ENCODE assay signal across 18 cellular contexts in genomic region chr9:87603854-87604490, GRCh38.
DNase-seq lines count a peak whose midpoint lies in the region; ATAC-seq and TF ChIP-seq lines count a peak whose summit lies in the region.
"Had no signal": no experiment of that assay in that cellular context is flagged by ENCODE, and none has a peak within 500 bp of the region (broad histone marks: within the 10 kb centered on the region; RNA-seq: fewer than 3 reads in every experiment).

No MANE protein-coding gene starts in this region.

- TF ChIP-seq POLR2A in Peyer's patch (IDR thresholded peaks at IDR 0.05): no peak

- H3K14ac ChIP-seq in trophoblast cell (ENCODE audit: low read length): no peak overlapping the region

- CTCF ChIA-PET in A673 (lab: Charles Lee) (no interaction called here), WTC11 (lab: Charles Lee) (no interaction called here)
- CTCF ChIA-PET in CD4-positive, alpha-beta T cell (lab: Charles Lee): no interaction called here

- H3K27me3 ChIP-seq in A673 (replicated peaks; ENCODE audit: insufficient read depth, low read depth, low read length, poor library complexity) (no peaks in the 10 kb centered on the region), trophoblast cell (ENCODE audit: insufficient read depth, low read length) (no peaks in the 10 kb centered on the region), Peyer's patch (no peaks in the 10 kb centered on the region)
- no peaks in the 10 kb centered on the region for H3K27me3 ChIP-seq in CD4-positive, alpha-beta T cell (ENCODE audit: control insufficient read depth, insufficient read depth, low read length)
- H3K27me3 ChIP-seq: BLaER1 treated with 17β-estradiol and CSF1 and Interleukin-3, amounts not matched to agents 10 nM and 100 nM had no signal

- H3K4me2 ChIP-seq in trophoblast cell (ENCODE audit: low read length): no peak overlapping the region

- H3K27me3 Mint-ChIP-seq in WTC11 (ENCODE audit: low read depth): no peaks in the 10 kb centered on the region
- H3K27me3 Mint-ChIP-seq in CD4-positive, alpha-beta T cell: peaks cover 33% of the 10 kb centered on the region
- peaks cover 15% of the 10 kb centered on the region for H3K27me3 Mint-ChIP-seq in T-helper 2 cell treated with Interferon-gamma antibody and Interleukin-4, amounts not matched to agents 5 μg/mL and 100 μg/mL, for 36 hours (ENCODE audit: low read depth)

- peak overlapping the region; percentile 72 for H3K27ac ChIP-seq in A673 (ENCODE audit: low read depth, low read length, poor library complexity, severe bottlenecking)
- H3K27ac ChIP-seq in trophoblast cell (ENCODE audit: low read depth, low read length): no peak overlapping the region
- H3K27ac ChIP-seq in CD4-positive, alpha-beta T cell (ENCODE audit: low read depth, low read length): no peak overlapping the region
- no peak overlapping the region for H3K27ac ChIP-seq in Peyer's patch
- H3K27ac ChIP-seq: BLaER1 treated with 17β-estradiol and CSF1 and Interleukin-3, amounts not matched to agents 10 nM and 100 nM had no signal

- H3K9me3 Mint-ChIP-seq in WTC11: 0 out of 2 replicates have a peak, but pooled peaks cover 3% of the 10 kb centered on the region
- H3K9me3 Mint-ChIP-seq in CD4-positive, alpha-beta T cell: no peaks in the 10 kb centered on the region
- peaks cover 6% of the 10 kb centered on the region for H3K9me3 Mint-ChIP-seq in T-helper 2 cell treated with Interferon-gamma antibody and Interleukin-4, amounts not matched to agents 5 μg/mL and 100 μg/mL, for 36 hours

- peak overlapping the region; percentile 14 for H4K91ac ChIP-seq in trophoblast cell (ENCODE audit: low read depth, low read length)

- no peak overlapping the region for H2BK5ac ChIP-seq in trophoblast cell (ENCODE audit: low read depth, low read length, poor library complexity)

- H3K4me1 ChIP-seq in A673 (ENCODE audit: insufficient read depth, low read length, poor library complexity, severe bottlenecking): peaks cover 96% of the 10 kb centered on the region
- peaks cover 0 to 20% of the 10 kb centered on the region in 2 experiments for H3K4me1 ChIP-seq in trophoblast cell (ENCODE audit: control insufficient read depth in 1 of 2, insufficient read depth in 2 of 2, low read length in 2 of 2)
- peaks cover 0 to 27% (median 4%) of the 10 kb centered on the region in 4 donors for H3K4me1 ChIP-seq in Peyer's patch

- peaks cover 2% of the 10 kb centered on the region for H3K79me2 ChIP-seq in trophoblast cell (ENCODE audit: control insufficient read depth, insufficient read depth, low read length, poor library complexity)

- H4K12ac ChIP-seq in trophoblast cell (ENCODE audit: low read depth, low read length): no peak overlapping the region

- no peak overlapping the region for H3K23ac ChIP-seq in trophoblast cell (ENCODE audit: low read length)

- H4K8ac ChIP-seq in trophoblast cell (ENCODE audit: low read depth, low read length): no peak overlapping the region

- H2BK120ac ChIP-seq in trophoblast cell (ENCODE audit: insufficient read depth, low read length, poor library complexity): no peak overlapping the region

- no peak overlapping the region for H3K4ac ChIP-seq in trophoblast cell (ENCODE audit: low read depth, low read length)

- H3K4me1 Mint-ChIP-seq in WTC11: peaks cover 73% of the 10 kb centered on the region
- H3K4me1 Mint-ChIP-seq in CD4-positive, alpha-beta T cell (ENCODE audit: low read depth): peaks cover 23% of the 10 kb centered on the region
- H3K4me1 Mint-ChIP-seq in T-helper 2 cell treated with Interferon-gamma antibody and Interleukin-4, amounts not matched to agents 5 μg/mL and 100 μg/mL, for 36 hours (ENCODE audit: low read depth): peaks cover 6% of the 10 kb centered on the region

- H3K4me3 ChIP-seq in A673 (ENCODE audit: low read depth, low read length, poor library complexity, severe bottlenecking) (no peak overlapping the region), trophoblast cell (ENCODE audit: low read depth, low read length) (no peak overlapping the region), Peyer's patch (no peak overlapping the region)
- H3K4me3 ChIP-seq: BLaER1 treated with 17β-estradiol and CSF1 and Interleukin-3, amounts not matched to agents 10 nM and 100 nM had no signal

- TF ChIP-seq CTCF in A673 (conservative IDR thresholded peaks at IDR 0.05; ENCODE audit: low read depth, low read length) (no peak), WTC11 (IDR thresholded peaks at IDR 0.05) (no peak), Peyer's patch (IDR thresholded peaks at IDR 0.05) (no peak)
- TF ChIP-seq CTCF in CD4-positive, alpha-beta T cell (IDR thresholded peaks at IDR 0.05): no peak

- intact Hi-C loops in A673 (cut with micrococcal nuclease; ENCODE audit: unreplicated experiment): loop anchor here (5.0 kb wide), 1 partner anchor 72 kb away; no protein-coding TSS in a partner anchor
- intact Hi-C loops in CD4-positive, alpha-beta T cell (cut with DNase I, micrococcal nuclease): no loop called here

- ATAC-seq in WTC11: no peak
- no peak for ATAC-seq in CD4-positive, alpha-beta T cell (ENCODE audit: poor library complexity)
- ATAC-seq: Panc1 had no signal

- no peak overlapping the region for H3K9ac ChIP-seq in trophoblast cell (ENCODE audit: low read length)
- H3K9ac ChIP-seq: BLaER1 treated with 17β-estradiol and CSF1 and Interleukin-3, amounts not matched to agents 10 nM and 100 nM had no signal

- no peak overlapping the region for H2AK5ac ChIP-seq in trophoblast cell (ENCODE audit: low read length)

- H3K4me3 Mint-ChIP-seq in WTC11: no peak overlapping the region
- no peak overlapping the region for H3K4me3 Mint-ChIP-seq in CD4-positive, alpha-beta T cell
- no peak overlapping the region for H3K4me3 Mint-ChIP-seq in T-helper 2 cell treated with Interferon-gamma antibody and Interleukin-4, amounts not matched to agents 5 μg/mL and 100 μg/mL, for 36 hours

- peaks cover 35% of the 10 kb centered on the region for H3K36me3 Mint-ChIP-seq in WTC11
- no peaks in the 10 kb centered on the region for H3K36me3 Mint-ChIP-seq in CD4-positive, alpha-beta T cell (ENCODE audit: low read depth)
- no peaks in the 10 kb centered on the region for H3K36me3 Mint-ChIP-seq in T-helper 2 cell treated with Interferon-gamma antibody and Interleukin-4, amounts not matched to agents 5 μg/mL and 100 μg/mL, for 36 hours (ENCODE audit: low read depth)

- no CpG with 5 or more reads among the region's 7 CpGs for WGBS in trophoblast cell (ENCODE audit: extremely low coverage, insufficient coverage, insufficient read length)

- peaks cover 6% of the 10 kb centered on the region for H3K79me1 ChIP-seq in trophoblast cell (ENCODE audit: low read length)

- POLR2A ChIA-PET in A673 (lab: Charles Lee; ENCODE audit: low non-redundant PET) (no interaction called here), WTC11 (lab: Charles Lee) (no interaction called here)
- POLR2A ChIA-PET in CD4-positive, alpha-beta T cell (lab: Charles Lee): no interaction called here

- peak overlapping the region; percentile 71 for H3K27ac Mint-ChIP-seq in WTC11
- H3K27ac Mint-ChIP-seq in CD4-positive, alpha-beta T cell: no peak overlapping the region
- H3K27ac Mint-ChIP-seq in T-helper 2 cell treated with Interferon-gamma antibody and Interleukin-4, amounts not matched to agents 5 μg/mL and 100 μg/mL, for 36 hours: no peak overlapping the region

- no peaks in the 10 kb centered on the region for H3K9me3 ChIP-seq in A673 (ENCODE audit: low read depth, low read length, poor library complexity, severe bottlenecking)
- no peaks in the 10 kb centered on the region for H3K9me3 ChIP-seq in trophoblast cell (ENCODE audit: insufficient read depth, low read depth, low read length)
- H3K9me3 ChIP-seq in CD4-positive, alpha-beta T cell (ENCODE audit: control insufficient read depth, low read length): no peaks in the 10 kb centered on the region
- no peaks in the 10 kb centered on the region for H3K9me3 ChIP-seq in Peyer's patch

- peaks cover 41% of the 10 kb centered on the region for H3K36me3 ChIP-seq in A673 (ENCODE audit: insufficient read depth, low read length, poor library complexity, severe bottlenecking)
- peaks cover 5 to 6% of the 10 kb centered on the region in 2 experiments for H3K36me3 ChIP-seq in trophoblast cell (ENCODE audit: control insufficient read depth in 1 of 2, insufficient read depth in 2 of 2, low read length in 2 of 2)
- peaks cover 0 to 19% (median 0%) of the 10 kb centered on the region in 3 donors for H3K36me3 ChIP-seq in Peyer's patch

- no peak overlapping the region for H2BK12ac ChIP-seq in trophoblast cell (ENCODE audit: low read length)

- DNase-seq in A673 (ENCODE audit: low spot score): peak; percentile 35
- no peak for DNase-seq in WTC11 (ENCODE audit: low spot score)
- peak; percentile 41 for DNase-seq in left kidney (ENCODE audit: low read depth, low spot score)
- no peak for DNase-seq in trophoblast cell
- no peak for DNase-seq in stimulated activated CD4-positive, alpha-beta T cell treated with anti-CD3 and anti-CD28 coated beads, Interleukin-1b, Interleukin-23, amount 100 ng/mL, for 48 hours
- no peak for DNase-seq in CD4-positive, alpha-beta T cell
- no peak for DNase-seq in Peyer's patch
- DNase-seq in T-helper 2 cell treated with Interferon-gamma antibody and Interleukin-4, amounts not matched to agents 5 μg/mL and 100 μg/mL, for 36 hours (ENCODE audit: low spot score): no peak
- DNase-seq: 8988T, GDM1, IMR-90, NCI-H1105 treated with DMSO at 0.1 percent for 48 hours, NCI-H1694 treated with DMSO at 0.1 percent for 48 hours, NCI-H226, NCI-H524 treated with DMSO at 0.1 percent for 48 hours, Right ventricle myocardium superior had no signal

- no TSS peak for BruUV-seq in A673 (replicated peaks; lab: Mats Ljungman, UMichigan)

- H2AFZ ChIP-seq in trophoblast cell (ENCODE audit: insufficient read depth, low read length, poor library complexity): no peak overlapping the region

- H3K18ac ChIP-seq in trophoblast cell (ENCODE audit: low read length): no peak overlapping the region

TF ChIP-seq in WTC11, 78 proteins besides CTCF, POLR2A, EP300 and RAD21:
- TF ChIP-seq, protein P1, sequence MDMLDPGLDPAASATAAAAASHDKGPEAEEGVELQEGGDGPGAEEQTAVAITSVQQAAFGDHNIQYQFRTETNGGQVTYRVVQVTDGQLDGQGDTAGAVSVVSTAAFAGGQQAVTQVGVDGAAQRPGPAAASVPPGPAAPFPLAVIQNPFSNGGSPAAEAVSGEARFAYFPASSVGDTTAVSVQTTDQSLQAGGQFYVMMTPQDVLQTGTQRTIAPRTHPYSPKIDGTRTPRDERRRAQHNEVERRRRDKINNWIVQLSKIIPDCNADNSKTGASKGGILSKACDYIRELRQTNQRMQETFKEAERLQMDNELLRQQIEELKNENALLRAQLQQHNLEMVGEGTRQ (CRISPR knock-in tag; IDR thresholded peaks at IDR 0.05): peak; percentile 72
- no peak for TF ChIP-seq ATF3 (CRISPR knock-in tag; conservative IDR thresholded peaks at IDR 0.05)

Comparison
In these comparisons a context has a peak if more than half of its experiments do, and no peak if none do; other contexts are left out.
1. DNase-seq: peak in A673 (single experiment) and left kidney (single experiment); none in WTC11 (single experiment), trophoblast cell (0 of 2), stimulated activated CD4-positive, alpha-beta T cell treated with anti-CD3 and anti-CD28 coated beads, Interleukin-1b, Interleukin-23, amount 100 ng/mL, for 48 hours (single experiment), CD4-positive, alpha-beta T cell (0 of 10), Peyer's patch (0 of 3) and T-helper 2 cell treated with Interferon-gamma antibody and Interleukin-4, amounts not matched to agents 5 μg/mL and 100 μg/mL, for 36 hours (single experiment).